8 cellular contexts compared by ENCODE assay signal in genomic region chr6:27479319-27480182, GRCh38. TPM values are rescaled to one million over a fixed set of nuclear protein-coding genes. Genes with fewer than 3 reads are reported as not detected.
DNase-seq lines count a peak whose midpoint lies in the region; ATAC-seq and TF ChIP-seq lines count a peak whose summit lies in the region.

No MANE protein-coding gene starts in this region.

- H3K79me2 ChIP-seq in H9 (ENCODE audit: insufficient read depth, low read length) (no peaks in the 10 kb centered on the region), Loucy (ENCODE audit: insufficient read depth, low read length) (no peaks in the 10 kb centered on the region)

- H3K36me3 ChIP-seq in Loucy (ENCODE audit: insufficient read depth, low read length) (no peaks in the 10 kb centered on the region), gastroesophageal sphincter (no peaks in the 10 kb centered on the region), thoracic aorta (no peaks in the 10 kb centered on the region)

- TF ChIP-seq CTCF in H9 (conservative IDR thresholded peaks at IDR 0.05): no peak
- TF ChIP-seq CTCF in Loucy (conservative IDR thresholded peaks at IDR 0.05; ENCODE audit: low read length): no peak
- TF ChIP-seq CTCF in gastroesophageal sphincter (IDR thresholded peaks at IDR 0.05): no peak
- TF ChIP-seq CTCF in omental fat pad (IDR thresholded peaks at IDR 0.05): no peak
- no peak for TF ChIP-seq CTCF in thoracic aorta (IDR thresholded peaks at IDR 0.05)

- no peak overlapping the region for H4K8ac ChIP-seq in H9 (replicated peaks; ENCODE audit: insufficient read length, low read depth, low read length)

- H3K27ac Mint-ChIP-seq in H9: no peak overlapping the region

- no peak overlapping the region for H2AK5ac ChIP-seq in H9 (ENCODE audit: insufficient read length, low read length)

- H4K20me1 ChIP-seq in H9 (ENCODE audit: control insufficient read depth, insufficient read depth, insufficient read length) (no peaks in the 10 kb centered on the region), Loucy (ENCODE audit: insufficient read depth, low read length, poor library complexity, severe bottlenecking) (no peaks in the 10 kb centered on the region)

- H2BK15ac ChIP-seq in H9 (ENCODE audit: low read depth, low read length): no peak overlapping the region

- peak overlapping the region; percentile 2 for H3K27ac ChIP-seq in H9 (ENCODE audit: insufficient read length, low read depth, low read length)
- H3K27ac ChIP-seq in gastroesophageal sphincter: peak overlapping the region; percentile 90 to 100 (median 94)
- peak overlapping the region; percentile 93 to 98 for H3K27ac ChIP-seq in thoracic aorta

- H3K4me1 ChIP-seq in H9 (ENCODE audit: insufficient read depth, low read length) (peaks cover 2% of the 10 kb centered on the region; the same call in 1 of the 2 replicates), Loucy (ENCODE audit: insufficient read depth, low read length, poor library complexity, severe bottlenecking) (peaks cover 18% of the 10 kb centered on the region), gastroesophageal sphincter (peaks cover 4 to 9% (median 5%) of the 10 kb centered on the region in 3 donors), thoracic aorta (ENCODE audit: control insufficient read depth in 1 of 2, low read depth in 2 of 2) (peaks cover 4 to 9% of the 10 kb centered on the region in 2 donors)

- H2AFZ ChIP-seq in H9 (ENCODE audit: low read length) (peak overlapping the region; percentile 100), Loucy (ENCODE audit: low read length) (peak overlapping the region; percentile 99)

- H4K5ac ChIP-seq in H9 (ENCODE audit: insufficient read length, low read depth, low read length): no peak overlapping the region

- H3K4me3 Mint-ChIP-seq in H9: no peak overlapping the region

- peaks cover 2 to 6% of the 10 kb centered on the region in 2 experiments; a peak in 3 of 5 replicates for H3K9me3 Mint-ChIP-seq in H9

- H3K27me3 ChIP-seq in H9 (ENCODE audit: insufficient read depth, low read length): no peaks in the 10 kb centered on the region; the same call in 1 of the 2 replicates
- no peaks in the 10 kb centered on the region for H3K27me3 ChIP-seq in Loucy (ENCODE audit: insufficient read depth, low read length, poor library complexity, severe bottlenecking)
- no peaks in the 10 kb centered on the region for H3K27me3 ChIP-seq in gastroesophageal sphincter
- no peaks in the 10 kb centered on the region for H3K27me3 ChIP-seq in thoracic aorta (replicated peaks; ENCODE audit: insufficient read depth)

- H2BK12ac ChIP-seq in H9 (ENCODE audit: insufficient read length, low read depth, low read length): no peak overlapping the region

- no peak for TF ChIP-seq POLR2A in gastroesophageal sphincter (IDR thresholded peaks at IDR 0.05)

- H3K4me2 ChIP-seq in H9 (ENCODE audit: insufficient read depth, insufficient read length, low read length): peak overlapping the region; percentile 91
- H3K4me2 ChIP-seq in Loucy (ENCODE audit: low read depth, low read length, poor library complexity, severe bottlenecking): peak overlapping the region; percentile 86

- no peak overlapping the region for H2BK120ac ChIP-seq in H9 (ENCODE audit: low read depth, low read length, poor library complexity, severe bottlenecking)

- TF ChIP-seq EP300 in gastroesophageal sphincter (IDR thresholded peaks at IDR 0.05): no peak

- H3K23ac ChIP-seq in H9 (ENCODE audit: insufficient read length, low read depth, low read length): no peak overlapping the region

- peaks cover 7% of the 10 kb centered on the region for H3K27me3 Mint-ChIP-seq in H9 (ENCODE audit: low read depth)

- H2BK20ac ChIP-seq in H9 (ENCODE audit: low read depth, low read length, poor library complexity, severe bottlenecking): no peak overlapping the region

- H3K9ac ChIP-seq in H9 (ENCODE audit: extremely low read depth, insufficient read length, low read length) (peak overlapping the region; percentile 44), Loucy (ENCODE audit: low read depth, low read length, poor library complexity, severe bottlenecking) (peak overlapping the region; percentile 96)

- no peak overlapping the region for H4K91ac ChIP-seq in H9 (ENCODE audit: insufficient read length, low read depth, low read length)

- H3K56ac ChIP-seq in H9 (ENCODE audit: insufficient read length, low read depth, low read length): no peak overlapping the region

- H3K23me2 ChIP-seq in H9 (ENCODE audit: insufficient read length, low read depth, low read length, poor library complexity, severe bottlenecking): peaks cover 8% of the 10 kb centered on the region

- no peaks in the 10 kb centered on the region for H3K9me3 ChIP-seq in H9 (ENCODE audit: control insufficient read depth, low read depth, low read length)
- H3K9me3 ChIP-seq in Loucy (ENCODE audit: insufficient read depth, low read depth, low read length): no peaks in the 10 kb centered on the region
- no peaks in the 10 kb centered on the region for H3K9me3 ChIP-seq in gastroesophageal sphincter
- H3K9me3 ChIP-seq in thoracic aorta: no peaks in the 10 kb centered on the region

- no peak overlapping the region for H3T11ph ChIP-seq in H9 (ENCODE audit: low read length)

- no peak overlapping the region for H2BK5ac ChIP-seq in H9 (ENCODE audit: insufficient read length, low read length)

- ATAC-seq in gastroesophageal sphincter: peak; percentile 93
- ATAC-seq in omental fat pad (ENCODE audit: low FRiP score): peak; percentile 93
- ATAC-seq in thoracic aorta (ENCODE audit: insufficient number of reproducible peaks, low FRiP score, low read depth): peak; percentile 97

- H3K4me1 Mint-ChIP-seq in H9: peaks cover 6% of the 10 kb centered on the region in 2 experiments

- peak overlapping the region; percentile 14 for H3K18ac ChIP-seq in H9 (ENCODE audit: insufficient read length, low read depth, low read length)

- no peak overlapping the region for H3K4ac ChIP-seq in H9 (ENCODE audit: low read depth, low read length)

- no peak overlapping the region for H3K14ac ChIP-seq in H9 (ENCODE audit: insufficient read depth, low read length)

- WGBS in H9 (ENCODE audit: extremely low coverage, insufficient read length, low lambda C conversion rate): no CpG with 5 or more reads among the region's 33 CpGs
- whole genome bisulfite sequencing in gastroesophageal sphincter (ENCODE audit: low coverage in 1 of 2), 2 donors: 3% methylated on average over 28 to 33 of the region's 33 CpGs

- H3K4me3 ChIP-seq in Loucy (ENCODE audit: low read length, poor library complexity, severe bottlenecking): peak overlapping the region; percentile 91
- peak overlapping the region; percentile 57 to 100 for H3K4me3 ChIP-seq in gastroesophageal sphincter
- H3K4me3 ChIP-seq in thoracic aorta: peak overlapping the region; percentile 84

- no peaks in the 10 kb centered on the region for H3K79me1 ChIP-seq in H9 (ENCODE audit: insufficient read depth, low read depth, low read length, poor library complexity, severe bottlenecking)

- DNase-seq in GDM1 (lab: John Stamatoyannopoulos, UW): peak; percentile 81
- DNase-seq in H9: peak; percentile 72
- DNase-seq in SIG-M5 treated with dmso at 0.1 percent for 504 hours (lab: John Stamatoyannopoulos, UW; ENCODE audit: unreplicated experiment): peak; percentile 93
- DNase-seq in activated gamma-delta T cell treated with anti-CD3 and anti-CD28 coated beads, Interleukin-2, amount 50 U/mL, for 16 hours (ENCODE audit: low read depth): peak; percentile 83
- peak; percentile 26 for DNase-seq in omental fat pad (ENCODE audit: low spot score)
- peak; percentile 36 for DNase-seq in thoracic aorta (ENCODE audit: low spot score)

- H3F3A ChIP-seq in Loucy (ENCODE audit: low read depth): peaks cover 5% of the 10 kb centered on the region; the same call in 1 of the 2 replicates

- no peaks in the 10 kb centered on the region for H3K36me3 Mint-ChIP-seq in H9 (ENCODE audit: insufficient read depth in 1 of 3, low read depth in 3 of 3)

- no peaks in the 10 kb centered on the region for H3K9me2 ChIP-seq in Loucy (replicated peaks; ENCODE audit: low read depth, low read length)

RNA-seq across cellular contexts. Expression of gene ZNF184, which starts 6.6 kb away (rescaled TPM):
- total RNA-seq in H9 (2021) (6.3 and 6.5 TPM in 2 replicates), gastroesophageal sphincter (1 to 10 TPM; 5.0 to 9.0 (median 8.5) TPM), omental fat pad (1 to 10 TPM; 2.5 to 9.3 (median 5.5) TPM), thoracic aorta (1 to 10 TPM; 3.4 to 5.0 TPM)

Comparison
In these comparisons a context has a peak if more than half of its experiments do, and no peak if none do; other contexts are left out.
1. Peak in every context shown above with its lines: DNase-seq, ATAC-seq, H3K4me3 ChIP-seq and H3K27ac ChIP-seq.
2. DNase-seq: peak in every context shown above with its lines; median percentile 93 in SIG-M5 treated with dmso at 0.1 percent for 504 hours; 83 in activated gamma-delta T cell treated with anti-CD3 and anti-CD28 coated beads, Interleukin-2, amount 50 U/mL, for 16 hours; 81 in GDM1; 72 in H9; 36 in thoracic aorta; 26 in omental fat pad.
3. H3K27ac ChIP-seq: peak in every context shown above with its lines; median percentile 96 in thoracic aorta; 94 in gastroesophageal sphincter; 2 in H9.